8 cellular contexts compared by ENCODE assay signal in genomic region chr22:49853981-49854791, GRCh38. TPM values are rescaled to one million over a fixed set of nuclear protein-coding genes. Genes with fewer than 3 reads are reported as not detected.
DNase-seq lines count a peak whose midpoint lies in the region; ATAC-seq and TF ChIP-seq lines count a peak whose summit lies in the region.

No MANE protein-coding gene starts in this region.

- peaks cover 14% of the 10 kb centered on the region for H3K27me3 Mint-ChIP-seq in HFFc6 (ENCODE audit: insufficient read depth)
- peaks cover 11 to 27% (median 14%) of the 10 kb centered on the region in 3 donors for H3K27me3 Mint-ChIP-seq in immature natural killer cell (ENCODE audit: low read depth in 3 of 3)
- H3K27me3 Mint-ChIP-seq in stimulated activated memory B cell treated with anti-CD40 and anti-IgM and Interleukin-4, amounts not matched to agents 10 μg/mL and 1 μg/mL and 100 μg/mL, for 72 hours = peaks cover 26% of the 10 kb centered on the region

- DNase-seq in heart right ventricle (peak; percentile 30 to 40), Right ventricle myocardium superior (no peak), HFFc6 (peak; percentile 7), NB4 (ENCODE audit: low read depth) (peak; percentile 56), astrocyte of the hippocampus (ENCODE audit: low read depth, low spot score) (peak; percentile 60), immature natural killer cell (peak in 2 of 3 donors; percentile 24 to 36), NCI-H128 (lab: John Stamatoyannopoulos, UW; ENCODE audit: unreplicated experiment) (no peak)

- H3K27ac Mint-ChIP-seq in HFFc6 = peak overlapping the region; percentile 93
- H3K27ac Mint-ChIP-seq in immature natural killer cell = peak overlapping the region; percentile 87 to 96 (median 95)
- H3K27ac Mint-ChIP-seq in stimulated activated memory B cell treated with anti-CD40 and anti-IgM and Interleukin-4, amounts not matched to agents 10 μg/mL and 1 μg/mL and 100 μg/mL, for 72 hours = peak overlapping the region; percentile 88

- ATAC-seq in heart right ventricle (no peak), Right ventricle myocardium superior (ENCODE audit: poor library complexity) (no peak)
- peak; percentile 63 for ATAC-seq in stimulated activated memory B cell treated with anti-CD40 and anti-IgM and Interleukin-4, amounts not matched to agents 10 μg/mL and 1 μg/mL and 100 μg/mL, for 72 hours

- H3K27me3 ChIP-seq in heart right ventricle = peaks cover 11 to 17% (median 16%) of the 10 kb centered on the region in 7 donors

- peak overlapping the region; percentile 36 to 90 (median 68) for H3K4me3 ChIP-seq in heart right ventricle
- H3K4me3 ChIP-seq in NB4 (ENCODE audit: low read depth, low read length) = peak overlapping the region; percentile 82

- H3K36me3 ChIP-seq in heart right ventricle = peaks cover 0 to 5% (median 0%) of the 10 kb centered on the region in 9 donors

- H3K4me3 Mint-ChIP-seq in HFFc6 (peak overlapping the region; percentile 95), immature natural killer cell (peak overlapping the region; percentile 91 to 95 (median 95))
- H3K4me3 Mint-ChIP-seq in stimulated activated memory B cell treated with anti-CD40 and anti-IgM and Interleukin-4, amounts not matched to agents 10 μg/mL and 1 μg/mL and 100 μg/mL, for 72 hours = peak overlapping the region; percentile 96

- no peaks in the 10 kb centered on the region for H3K9me3 Mint-ChIP-seq in HFFc6
- no peaks in the 10 kb centered on the region for H3K9me3 Mint-ChIP-seq in immature natural killer cell
- no peaks in the 10 kb centered on the region for H3K9me3 Mint-ChIP-seq in stimulated activated memory B cell treated with anti-CD40 and anti-IgM and Interleukin-4, amounts not matched to agents 10 μg/mL and 1 μg/mL and 100 μg/mL, for 72 hours

- 0 out of 2 replicates have a peak, but pooled peaks cover 4% of the 10 kb centered on the region for H3K36me3 Mint-ChIP-seq in HFFc6 (ENCODE audit: low read depth)
- peaks cover 0 to 3% (median 0%) of the 10 kb centered on the region in 3 donors for H3K36me3 Mint-ChIP-seq in immature natural killer cell
- H3K36me3 Mint-ChIP-seq in stimulated activated memory B cell treated with anti-CD40 and anti-IgM and Interleukin-4, amounts not matched to agents 10 μg/mL and 1 μg/mL and 100 μg/mL, for 72 hours = no peaks in the 10 kb centered on the region

- peaks cover 13 to 37% (median 32%) of the 10 kb centered on the region in 9 donors for H3K4me1 ChIP-seq in heart right ventricle

- H3K4me1 Mint-ChIP-seq in HFFc6 (ENCODE audit: low read depth) = peaks cover 33% of the 10 kb centered on the region
- H3K4me1 Mint-ChIP-seq in immature natural killer cell = peaks cover 46 to 54% of the 10 kb centered on the region in 2 donors
- H3K4me1 Mint-ChIP-seq in stimulated activated memory B cell treated with anti-CD40 and anti-IgM and Interleukin-4, amounts not matched to agents 10 μg/mL and 1 μg/mL and 100 μg/mL, for 72 hours = peaks cover 47% of the 10 kb centered on the region

- TF ChIP-seq POLR2A in NB4 (IDR thresholded peaks at IDR 0.05; ENCODE audit: extremely low read depth, insufficient read length) = no peak

- peak overlapping the region in 8 of 10 donors; percentile 19 to 88 (median 74) for H3K27ac ChIP-seq in heart right ventricle

- intact Hi-C loops in heart right ventricle (cut with DNase I) = loop anchor here in 5 of 10 donors (2.0 to 10.0 kb wide), 3 partner anchors 27 to 69 kb away; partner anchors contain the start of genes ALG12 (in 2 of the 5), CRELD2 (in 2 of the 5) and BRD1 (in 1 of the 5)
- intact Hi-C loops in Right ventricle myocardium superior (cut with DNase I) = no loop called here

- no peaks in the 10 kb centered on the region for H3K9me3 ChIP-seq in heart right ventricle

- WGBS in heart right ventricle, 2 donors = 1% methylated on average over 45 to 98 of the region's 99 CpGs

- TF ChIP-seq CTCF in heart right ventricle (IDR thresholded peaks at IDR 0.05) = no peak
- no peak for TF ChIP-seq CTCF in HFFc6 (IDR thresholded peaks at IDR 0.05)
- TF ChIP-seq CTCF in NB4 (IDR thresholded peaks at IDR 0.05; ENCODE audit: low read depth, low read length) = no peak

RNA-seq across cellular contexts. Expression of gene ZBED4, which starts 0.5 kb away (rescaled TPM):
- total RNA-seq in heart right ventricle (1 to 10 TPM; 3.5 to 5.9 (median 4.4) TPM), Right ventricle myocardium superior (3.8 TPM)
- polyA plus RNA-seq in heart right ventricle (1 to 10 TPM; 2.6 to 3.2 TPM), immature natural killer cell (1 to 10 TPM; 4.1 to 9.7 (median 4.6) TPM)
- total RNA-seq in HFFc6 (2021; fragmentation: NEBNext Ultra II Directional; extraction: Animal tissue kit (Norgen Biotek cat#: 25700)) = 10 to 100 TPM in 1 of 6 experiments, 1 to 10 TPM in 5; 7.9 to 10.9 (median 9.0) TPM

RNA-seq across cellular contexts. Expression of gene BRD1, which starts 26.5 kb away (rescaled TPM):
- total RNA-seq in heart right ventricle = 10 to 100 TPM; 14.6 to 23.2 (median 16.9) TPM
- polyA plus RNA-seq in heart right ventricle = 10 to 100 TPM in 1 of 2 donors, 1 to 10 TPM in 1; 8.2 to 22.9 TPM
- total RNA-seq in Right ventricle myocardium superior = 15.9 TPM
- total RNA-seq in HFFc6 (2021; fragmentation: NEBNext Ultra II Directional; extraction: Animal tissue kit (Norgen Biotek cat#: 25700)) = 10 to 100 TPM; 17.2 to 20.8 (median 18.1) TPM
- polyA plus RNA-seq in immature natural killer cell = 1 to 10 TPM; 1.5 to 4.5 (median 2.1) TPM

Comparison
In these comparisons a context has a peak if more than half of its experiments do, and no peak if none do; other contexts are left out.
1. DNase-seq: peak in heart right ventricle (2 of 2), HFFc6 (single experiment), NB4 (single experiment), astrocyte of the hippocampus (single experiment) and immature natural killer cell (2 of 3); none in Right ventricle myocardium superior (single experiment) and NCI-H128 (single experiment).
2. Peak in every context shown above with its lines, with median percentiles within 50 percentile points of each other: H3K27ac Mint-ChIP-seq and H3K4me3 Mint-ChIP-seq.